Comparison of ENCODE assay signal across 8 cellular contexts in the genomic region with DNA sequence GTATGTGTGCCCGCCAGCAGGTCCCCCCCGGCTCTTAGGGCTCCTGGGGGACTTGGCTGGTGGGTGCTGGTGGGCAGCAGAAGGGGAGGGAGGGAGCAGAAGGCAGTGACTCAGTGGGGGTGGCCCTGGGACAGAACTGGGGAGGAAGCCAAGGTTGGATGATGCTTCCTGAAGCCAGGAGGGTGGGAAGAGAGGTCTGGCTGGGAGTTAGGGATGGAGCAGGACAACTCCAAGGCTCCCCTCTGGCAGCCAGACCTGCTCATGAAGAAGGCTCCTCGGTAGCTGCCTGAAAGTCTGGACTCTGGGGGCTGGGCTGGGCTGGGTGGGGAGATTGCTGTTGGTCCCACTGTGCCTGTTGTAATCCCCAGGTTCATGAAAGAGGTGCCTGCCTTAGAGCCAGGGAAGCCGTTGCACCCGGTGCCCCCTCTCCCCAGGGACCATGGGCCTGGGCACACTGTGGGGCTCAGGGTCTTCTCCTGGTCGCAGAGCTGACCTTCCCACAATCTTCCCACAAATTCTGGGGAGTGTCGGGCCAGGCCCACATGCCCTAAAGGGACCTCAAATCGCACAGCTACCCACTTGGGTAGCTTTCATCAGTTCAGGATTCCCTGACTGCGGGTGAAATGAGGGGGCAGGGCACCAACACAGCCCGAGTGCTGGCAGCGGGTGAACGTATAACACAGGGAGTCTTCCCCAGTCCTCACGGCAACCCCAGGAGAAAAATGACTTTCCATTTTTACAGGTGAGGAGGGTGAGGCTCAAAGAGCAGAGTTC. TPM values are rescaled to one million over a fixed set of nuclear protein-coding genes. Genes with fewer than 3 reads are reported as not detected.
DNase-seq lines count a peak whose midpoint lies in the region; ATAC-seq and TF ChIP-seq lines count a peak whose summit lies in the region.

No MANE protein-coding gene starts in this region.

- H3K36me3 ChIP-seq in GM06990 (ENCODE audit: control insufficient read depth, insufficient read depth, low read length) (no peaks in the 10 kb centered on the region; the same call in 1 of the 2 replicates), NT2/D1 (ENCODE audit: insufficient read depth, insufficient read length, low read length) (peaks cover 30% of the 10 kb centered on the region), endocrine pancreas (ENCODE audit: control insufficient read depth, insufficient read depth, low read length) (no peaks in the 10 kb centered on the region)

- H3K27me3 ChIP-seq in GM06990 (replicated peaks; ENCODE audit: control insufficient read depth, insufficient read depth, low read length) (no peaks in the 10 kb centered on the region; the same call in 1 of the 2 replicates), NT2/D1 (ENCODE audit: insufficient read depth, insufficient read length) (peaks cover 8% of the 10 kb centered on the region), endocrine pancreas (ENCODE audit: control insufficient read depth, insufficient read depth, low read length) (no peaks in the 10 kb centered on the region)

- ATAC-seq in HG02938 (IDR thresholded peaks at IDR 0.05; ENCODE audit: unreplicated experiment) = no peak

- DNase-seq in GM06990 (ENCODE audit: extremely low read depth, insufficient read length) = no peak
- DNase-seq in NT2/D1 (ENCODE audit: low read depth, low spot score) = no peak
- no peak for DNase-seq in neural crest cell (ENCODE audit: low read depth, low spot score)
- DNase-seq in mucosa of gallbladder (ENCODE audit: low spot score) = no peak
- DNase-seq in NCI-H748 (lab: John Stamatoyannopoulos, UW; ENCODE audit: unreplicated experiment) = no peak
- DNase-seq in NAMALWA (ENCODE audit: low spot score) = no peak

- no peaks in the 10 kb centered on the region for H3K9me3 Mint-ChIP-seq in neural crest cell

- peak overlapping the region; percentile 95 for H3K9ac ChIP-seq in NT2/D1 (ENCODE audit: insufficient read length, low read depth)
- H3K9ac ChIP-seq in endocrine pancreas (ENCODE audit: control insufficient read depth, insufficient read depth, low read length) = peak overlapping the region; percentile 48

- TF ChIP-seq CTCF in GM06990 (IDR thresholded peaks at IDR 0.05; ENCODE audit: insufficient read depth, low read length, poor library complexity, severe bottlenecking) (no peak), neural crest cell (conservative IDR thresholded peaks at IDR 0.05) (no peak)

- H3K36me3 Mint-ChIP-seq in neural crest cell (ENCODE audit: low read depth) = no peaks in the 10 kb centered on the region

- peak overlapping the region; percentile 65 for H3K4me3 ChIP-seq in GM06990 (replicated peaks; ENCODE audit: low read depth, low read length)
- H3K4me3 ChIP-seq in NT2/D1 (ENCODE audit: insufficient read length, low read depth) = peak overlapping the region; percentile 85
- H3K4me3 ChIP-seq in endocrine pancreas (ENCODE audit: control insufficient read depth, insufficient read depth, low read length) = no peak overlapping the region

- no peaks in the 10 kb centered on the region for H3K27me3 Mint-ChIP-seq in neural crest cell (ENCODE audit: low read depth)

- H3K4me1 ChIP-seq in NT2/D1 (ENCODE audit: insufficient read depth, insufficient read length) (peaks cover 19% of the 10 kb centered on the region), endocrine pancreas (ENCODE audit: control insufficient read depth, insufficient read depth, low read length) (no peaks in the 10 kb centered on the region)

- no peaks in the 10 kb centered on the region for H3K9me3 ChIP-seq in NT2/D1 (ENCODE audit: insufficient read depth, low read length)
- H3K9me3 ChIP-seq in endocrine pancreas (ENCODE audit: control insufficient read depth, low read length) = no peaks in the 10 kb centered on the region

- peak overlapping the region; percentile 74 for H3K4me3 Mint-ChIP-seq in neural crest cell

- no peak overlapping the region for H3K27ac Mint-ChIP-seq in neural crest cell (ENCODE audit: unreplicated experiment)

- no peaks in the 10 kb centered on the region for H3K4me1 Mint-ChIP-seq in neural crest cell

RNA-seq across cellular contexts. Expression of a gene that starts 1.1 kb away (rescaled TPM):
- total RNA-seq in neural crest cell (3.7 and 4.0 TPM in 2 replicates), mucosa of gallbladder (6.7 TPM)

RNA-seq across cellular contexts. Expression of a gene that starts 29.4 kb away (rescaled TPM):
- total RNA-seq in neural crest cell (3.3 and 4.4 TPM in 2 replicates), mucosa of gallbladder (3.2 TPM)

RNA-seq across cellular contexts. Expression of a gene that starts 30.9 kb away (rescaled TPM):
- total RNA-seq in neural crest cell = 39.9 and 45.5 TPM in 2 replicates
- 46.4 TPM for total RNA-seq in mucosa of gallbladder

RNA-seq across cellular contexts. Expression of a gene that starts 48.4 kb away (rescaled TPM):
- 1.1 and 1.3 TPM in 2 replicates for total RNA-seq in neural crest cell
- 0.37 TPM for total RNA-seq in mucosa of gallbladder

RNA-seq across cellular contexts. Expression of a gene that starts 48.4 kb away (rescaled TPM):
- total RNA-seq in neural crest cell (0.21 TPM in 1 of 2 replicates, not detected in the other), mucosa of gallbladder (2.1 TPM)
